In genomic region chr16:24167129-24167528, GRCh38 we compare ENCODE assay signal across 20 cellular contexts.
DNase-seq lines count a peak whose midpoint lies in the region; ATAC-seq and TF ChIP-seq lines count a peak whose summit lies in the region.
"Had no signal": no experiment of that assay in that cellular context is flagged by ENCODE, and none has a peak within 500 bp of the region (broad histone marks: within the 10 kb centered on the region; RNA-seq: fewer than 3 reads in every experiment).

No MANE protein-coding gene starts in this region.

- H3K9me3 Mint-ChIP-seq in activated naive CD8-positive, alpha-beta T cell treated with anti-CD3 and anti-CD28 coated beads, Interleukin-2, amount 50 U/mL, for 24 hours = no peaks in the 10 kb centered on the region
- no peaks in the 10 kb centered on the region for H3K9me3 Mint-ChIP-seq in activated naive CD8-positive, alpha-beta T cell treated with anti-CD3 and anti-CD28 coated beads for 36 hours
- H3K9me3 Mint-ChIP-seq in activated B cell treated with CpG ODN at 0.5 μM for 24 hours (no peaks in the 10 kb centered on the region), naive B cell (no peaks in the 10 kb centered on the region)
- H3K9me3 Mint-ChIP-seq: CD4-positive, CD25-positive, alpha-beta regulatory T cell; CD8-positive, alpha-beta memory T cell had no signal

- POLR2A ChIA-PET in activated B cell treated with CpG ODN at 0.5 μM for 24 hours (lab: Charles Lee) = no interaction called here

- H3K36me3 Mint-ChIP-seq in activated naive CD8-positive, alpha-beta T cell treated with anti-CD3 and anti-CD28 coated beads, Interleukin-2, amount 50 U/mL, for 24 hours (ENCODE audit: low read depth) = peaks cover 25% of the 10 kb centered on the region
- H3K36me3 Mint-ChIP-seq in activated naive CD8-positive, alpha-beta T cell treated with anti-CD3 and anti-CD28 coated beads for 36 hours = peaks cover 19% of the 10 kb centered on the region
- H3K36me3 Mint-ChIP-seq in activated B cell treated with CpG ODN at 0.5 μM for 24 hours (ENCODE audit: low read depth) = peaks cover 73% of the 10 kb centered on the region
- H3K36me3 Mint-ChIP-seq in naive B cell = peaks cover 14 to 19% of the 10 kb centered on the region in 2 donors

- no peak for DNase-seq in activated naive CD8-positive, alpha-beta T cell treated with anti-CD3 and anti-CD28 coated beads, Interleukin-2, amount 50 U/mL, for 24 hours
- no peak for DNase-seq in activated naive CD8-positive, alpha-beta T cell treated with anti-CD3 and anti-CD28 coated beads for 36 hours
- no peak for DNase-seq in activated B cell treated with CpG ODN at 0.5 μM for 24 hours
- no peak for DNase-seq in naive B cell
- DNase-seq in mucosa of gallbladder (ENCODE audit: low spot score) = no peak
- no peak for DNase-seq in cerebellum (ENCODE audit: low spot score)
- DNase-seq: AML-193; C1 segment of cervical spinal cord; CD4-positive, CD25-positive, alpha-beta regulatory T cell; CD8-positive, alpha-beta memory T cell; COR-L47; DMS 273 treated with DMSO at 0.1 percent for 48 hours; DMS53; DND-41; EL; GOT3; H7 had no signal

- intact Hi-C loops in activated B cell treated with CpG ODN at 0.5 μM for 24 hours (cut with micrococcal nuclease) = no loop called here

- ATAC-seq in activated naive CD8-positive, alpha-beta T cell treated with anti-CD3 and anti-CD28 coated beads, Interleukin-2, amount 50 U/mL, for 24 hours = peak; percentile 14
- ATAC-seq in activated B cell treated with CpG ODN at 0.5 μM for 24 hours (ENCODE audit: low read depth) (no peak), naive B cell (ENCODE audit: low read depth in 2 of 2) (no peak), HG02938 (IDR thresholded peaks at IDR 0.05; ENCODE audit: unreplicated experiment) (no peak)
- ATAC-seq: A549, GM12878 had no signal

- peaks cover 30% of the 10 kb centered on the region for H3K4me1 Mint-ChIP-seq in activated naive CD8-positive, alpha-beta T cell treated with anti-CD3 and anti-CD28 coated beads, Interleukin-2, amount 50 U/mL, for 24 hours
- H3K4me1 Mint-ChIP-seq in activated naive CD8-positive, alpha-beta T cell treated with anti-CD3 and anti-CD28 coated beads for 36 hours = peaks cover 9% of the 10 kb centered on the region
- H3K4me1 Mint-ChIP-seq in activated B cell treated with CpG ODN at 0.5 μM for 24 hours (peaks cover 8% of the 10 kb centered on the region), naive B cell (peaks cover 6 to 8% (median 7%) of the 10 kb centered on the region in 3 donors)

- H3K27me3 Mint-ChIP-seq in activated naive CD8-positive, alpha-beta T cell treated with anti-CD3 and anti-CD28 coated beads, Interleukin-2, amount 50 U/mL, for 24 hours = no peaks in the 10 kb centered on the region
- no peaks in the 10 kb centered on the region for H3K27me3 Mint-ChIP-seq in activated naive CD8-positive, alpha-beta T cell treated with anti-CD3 and anti-CD28 coated beads for 36 hours
- H3K27me3 Mint-ChIP-seq in activated B cell treated with CpG ODN at 0.5 μM for 24 hours = no peaks in the 10 kb centered on the region
- no peaks in the 10 kb centered on the region for H3K27me3 Mint-ChIP-seq in naive B cell
- H3K27me3 Mint-ChIP-seq: CD4-positive, CD25-positive, alpha-beta regulatory T cell had no signal

- TF ChIP-seq CTCF in activated B cell treated with CpG ODN at 0.5 μM for 24 hours (IDR thresholded peaks at IDR 0.05) = no peak

- H3K27ac Mint-ChIP-seq in activated naive CD8-positive, alpha-beta T cell treated with anti-CD3 and anti-CD28 coated beads, Interleukin-2, amount 50 U/mL, for 24 hours = peak overlapping the region; percentile 86
- H3K27ac Mint-ChIP-seq in activated naive CD8-positive, alpha-beta T cell treated with anti-CD3 and anti-CD28 coated beads for 36 hours = no peak overlapping the region
- H3K27ac Mint-ChIP-seq in activated B cell treated with CpG ODN at 0.5 μM for 24 hours = peak overlapping the region; percentile 59
- peak overlapping the region in 4 of 6 donors; percentile 64 to 84 (median 74) for H3K27ac Mint-ChIP-seq in naive B cell

- H3K4me3 Mint-ChIP-seq in activated naive CD8-positive, alpha-beta T cell treated with anti-CD3 and anti-CD28 coated beads, Interleukin-2, amount 50 U/mL, for 24 hours = no peak overlapping the region
- H3K4me3 Mint-ChIP-seq in activated naive CD8-positive, alpha-beta T cell treated with anti-CD3 and anti-CD28 coated beads for 36 hours = no peak overlapping the region
- no peak overlapping the region for H3K4me3 Mint-ChIP-seq in activated B cell treated with CpG ODN at 0.5 μM for 24 hours
- no peak overlapping the region for H3K4me3 Mint-ChIP-seq in naive B cell
- H3K4me3 Mint-ChIP-seq: CD4-positive, CD25-positive, alpha-beta regulatory T cell; CD8-positive, alpha-beta memory T cell had no signal

- CTCF ChIA-PET in activated B cell treated with CpG ODN at 0.5 μM for 24 hours (lab: Charles Lee) = interaction anchor here (1.0 kb wide), 1 partner anchor 337 kb away, joined by 4 read pairs; no protein-coding TSS in a partner anchor
